ENCODE assay signal across 8 cellular contexts in the genomic region with DNA sequence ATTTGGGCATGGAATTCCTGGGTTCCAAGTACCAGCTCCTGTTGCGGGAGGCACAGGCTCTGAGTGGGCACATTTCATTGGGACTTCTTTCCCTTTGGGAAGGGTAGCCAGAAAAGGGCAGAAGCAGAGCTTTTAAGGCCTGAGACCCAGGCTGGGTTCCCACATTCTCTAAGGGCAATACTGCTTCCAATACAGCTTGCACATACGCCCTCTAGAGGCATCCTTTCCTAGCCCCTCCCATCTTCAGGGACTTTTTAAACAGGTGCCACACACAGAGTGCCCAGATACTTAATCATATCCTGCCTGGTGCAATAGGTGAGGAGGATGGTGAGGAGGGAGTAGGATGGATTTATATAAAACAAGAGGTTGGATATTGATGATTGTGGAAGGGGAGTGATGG. TPM values are rescaled to one million over a fixed set of nuclear protein-coding genes. Genes with fewer than 3 reads are reported as not detected.
DNase-seq lines count a peak whose midpoint lies in the region; ATAC-seq and TF ChIP-seq lines count a peak whose summit lies in the region.

No MANE protein-coding gene starts in this region.

- peaks cover 6% of the 10 kb centered on the region for H3K27me3 ChIP-seq in HAP-1 (ENCODE audit: low read depth)

- TF ChIP-seq CTCF in choroid plexus epithelial cell (conservative IDR thresholded peaks at IDR 0.05; ENCODE audit: low read depth, low read length), result peak; percentile 40

- peak; percentile 37 for ATAC-seq in activated CD8-positive, alpha-beta memory T cell treated with anti-CD3 and anti-CD28 coated beads, Interleukin-2, amount 10 ng/mL, durations not matched to agents 7 days and 5 days
- ATAC-seq in HG03095 (IDR thresholded peaks at IDR 0.05; ENCODE audit: unreplicated experiment), result no peak

- peaks cover 11% of the 10 kb centered on the region for H3K4me1 Mint-ChIP-seq in activated CD8-positive, alpha-beta memory T cell treated with anti-CD3 and anti-CD28 coated beads, Interleukin-2, amount 10 ng/mL, durations not matched to agents 7 days and 5 days

- DNase-seq in activated CD8-positive, alpha-beta memory T cell treated with anti-CD3 and anti-CD28 coated beads, Interleukin-2, amount 10 ng/mL, durations not matched to agents 7 days and 5 days, result peak; percentile 62
- DNase-seq in activated CD8-positive, alpha-beta memory T cell treated with anti-CD3 and anti-CD28 coated beads, Interleukin-2, amount 50 U/mL, for 4 hours, result no peak
- DNase-seq in HAP-1 (ENCODE audit: low spot score in 2 of 2) (peak; percentile 29 to 49), NAMALWA (ENCODE audit: low spot score) (peak; percentile 62), choroid plexus epithelial cell (ENCODE audit: low read depth) (no peak), dedifferentiated amniotic fluid mesenchymal stem cell (ENCODE audit: extremely low spot score) (no peak), NCI-H345 treated with DMSO at 0.1 percent for 48 hours (lab: John Stamatoyannopoulos, UW; ENCODE audit: unreplicated experiment) (no peak)

- H3K9me3 ChIP-seq in HAP-1, result no peaks in the 10 kb centered on the region

- H3K4me3 ChIP-seq in HAP-1 (no peak overlapping the region), choroid plexus epithelial cell (ENCODE audit: low read depth, low read length) (no peak overlapping the region)

- H3K4me1 ChIP-seq in HAP-1, result peaks cover 13% of the 10 kb centered on the region

- peaks cover 46% of the 10 kb centered on the region for H3K27me3 Mint-ChIP-seq in activated CD8-positive, alpha-beta memory T cell treated with anti-CD3 and anti-CD28 coated beads, Interleukin-2, amount 10 ng/mL, durations not matched to agents 7 days and 5 days

- CTCF ChIA-PET in activated CD8-positive, alpha-beta memory T cell treated with anti-CD3 and anti-CD28 coated beads, Interleukin-2, amount 10 ng/mL, durations not matched to agents 7 days and 5 days (lab: Charles Lee), result interaction anchor here (0.7 to 3.1 kb wide), 11 partner anchors 12 to 364 kb away, joined by 3 to 26 read pairs (median 3); no protein-coding TSS in a partner anchor

- H3K4me3 Mint-ChIP-seq in activated CD8-positive, alpha-beta memory T cell treated with anti-CD3 and anti-CD28 coated beads, Interleukin-2, amount 10 ng/mL, durations not matched to agents 7 days and 5 days, result no peak overlapping the region

- in situ Hi-C loops in HAP-1 (cut with MboI; ENCODE audit: low sequenced_read_pairs), result no loop called here

- H3K36me3 ChIP-seq in HAP-1 (replicated peaks), result no peaks in the 10 kb centered on the region

- H3K27ac Mint-ChIP-seq in activated CD8-positive, alpha-beta memory T cell treated with anti-CD3 and anti-CD28 coated beads, Interleukin-2, amount 10 ng/mL, durations not matched to agents 7 days and 5 days, result no peak overlapping the region

- H3K36me3 Mint-ChIP-seq in activated CD8-positive, alpha-beta memory T cell treated with anti-CD3 and anti-CD28 coated beads, Interleukin-2, amount 10 ng/mL, durations not matched to agents 7 days and 5 days, result no peaks in the 10 kb centered on the region

- H3K9me3 Mint-ChIP-seq in activated CD8-positive, alpha-beta memory T cell treated with anti-CD3 and anti-CD28 coated beads, Interleukin-2, amount 10 ng/mL, durations not matched to agents 7 days and 5 days (ENCODE audit: low read depth), result no peaks in the 10 kb centered on the region

RNA-seq across cellular contexts. Expression of gene GPR88, which starts 5.7 kb away (rescaled TPM):
- not detected for total RNA-seq in activated CD8-positive, alpha-beta memory T cell treated with anti-CD3 and anti-CD28 coated beads, Interleukin-2, amount 10 ng/mL, durations not matched to agents 7 days and 5 days

Comparison
In these comparisons a context has a peak if more than half of its experiments do, and no peak if none do; other contexts are left out.
1. DNase-seq: peak in activated CD8-positive, alpha-beta memory T cell treated with anti-CD3 and anti-CD28 coated beads, Interleukin-2, amount 10 ng/mL, durations not matched to agents 7 days and 5 days (single experiment), HAP-1 (2 of 2) and NAMALWA (single experiment); none in activated CD8-positive, alpha-beta memory T cell treated with anti-CD3 and anti-CD28 coated beads, Interleukin-2, amount 50 U/mL, for 4 hours (single experiment), choroid plexus epithelial cell (single experiment), dedifferentiated amniotic fluid mesenchymal stem cell (single experiment) and NCI-H345 treated with DMSO at 0.1 percent for 48 hours (single experiment).